Comparison of ENCODE assay signal across 18 cellular contexts in genomic region chr3:78629544-78629943, GRCh38.
DNase-seq lines count a peak whose midpoint lies in the region; ATAC-seq, FAIRE-seq and TF ChIP-seq lines count a peak whose summit lies in the region.
"Had no signal": no experiment of that assay in that cellular context is flagged by ENCODE, and none has a peak within 500 bp of the region (broad histone marks: within the 10 kb centered on the region; RNA-seq: fewer than 3 reads in every experiment).

No MANE protein-coding gene starts in this region.

- H2AFZ ChIP-seq in MM.1S (ENCODE audit: low read length) (no peak overlapping the region), GM12878 (ENCODE audit: control insufficient read depth, low read depth, low read length) (no peak overlapping the region)
- H2AFZ ChIP-seq: GM23248 had no signal

- H3K4me3 ChIP-seq in GM12865 (ENCODE audit: low read depth, low read length) (no peak overlapping the region), MM.1S (ENCODE audit: low read length) (no peak overlapping the region), GM12878 (no peak overlapping the region)
- H3K4me3 ChIP-seq: BLaER1, GM23248 had no signal

- in situ Hi-C loops in GM12878 (cut with MboI) = no loop called here

- no peak for TF ChIP-seq RAD21 in GM12878 (IDR thresholded peaks at IDR 0.05; ENCODE audit: insufficient read depth, low read depth, low read length)

- POLR2A ChIA-PET in GM12878 (lab: Charles Lee) = no interaction called here

- H3K9me3 ChIP-seq in MM.1S (replicated peaks; ENCODE audit: insufficient read depth, low read length) = no peaks in the 10 kb centered on the region
- H3K9me3 ChIP-seq in GM12878 (replicated peaks; ENCODE audit: control insufficient read depth, insufficient read depth, low read length) = no peaks in the 10 kb centered on the region
- H3K9me3 ChIP-seq: BLaER1, Caco-2 had no signal

- BruUV-seq in GM12878 (replicated peaks; lab: Mats Ljungman, UMichigan) = no TSS peak

- no peak for TF ChIP-seq EP300 in GM12878 (IDR thresholded peaks at IDR 0.05; ENCODE audit: borderline replicate concordance in 1 of 2, control insufficient read depth in 1 of 2, low read depth in 2 of 2, low read length in 2 of 2)

- H3K4me1 ChIP-seq in MM.1S (ENCODE audit: low read length) = 0 out of 2 replicates have a peak, but pooled peaks cover 3% of the 10 kb centered on the region
- H3K4me1 ChIP-seq in GM12878 (ENCODE audit: control insufficient read depth, insufficient read depth, low read length) = no peaks in the 10 kb centered on the region
- H3K4me1 ChIP-seq: BLaER1, Caco-2 had no signal

- 37% methylated on average over 6 of the region's 6 CpGs for WGBS in GM12878 (ENCODE audit: insufficient coverage, insufficient replicate concordance, low lambda C conversion rate, missing lambda C conversion rate)

- H3K9me2 ChIP-seq in MM.1S (replicated peaks; ENCODE audit: insufficient read depth, low read length) = no peaks in the 10 kb centered on the region

- no peak for FAIRE-seq in GM12878 (lab: Jason Lieb, UNC)
- FAIRE-seq: GM12892 had no signal

- peak; percentile 22 for ATAC-seq in GM12878
- no peak for ATAC-seq in GM21423 (IDR thresholded peaks at IDR 0.05; ENCODE audit: unreplicated experiment)
- ATAC-seq: CD8-positive, alpha-beta T cell; HCT116 had no signal

- H3K4me2 ChIP-seq in MM.1S (ENCODE audit: low read depth, low read length) (no peak overlapping the region), GM12878 (ENCODE audit: control insufficient read depth, insufficient read depth) (no peak overlapping the region)
- H3K4me2 ChIP-seq: BLaER1 had no signal

- H3K9ac ChIP-seq in MM.1S (ENCODE audit: low read length) (no peak overlapping the region), GM12878 (ENCODE audit: control insufficient read depth, insufficient read depth, low read length) (no peak overlapping the region)
- H3K9ac ChIP-seq: BLaER1, GM23248 had no signal

- H3K27me3 ChIP-seq in MM.1S (replicated peaks; ENCODE audit: insufficient read depth, low read length) = no peaks in the 10 kb centered on the region
- H3K27me3 ChIP-seq in GM12878 (replicated peaks in 1 of 2; ENCODE audit: control insufficient read depth in 2 of 2, insufficient read depth in 2 of 2, low read length in 1 of 2) = no peaks in the 10 kb centered on the region
- H3K27me3 ChIP-seq: BLaER1 had no signal

- H3K27ac ChIP-seq in MM.1S (ENCODE audit: low read length) (no peak overlapping the region), GM12878 (ENCODE audit: control insufficient read depth, insufficient read depth) (no peak overlapping the region)
- H3K27ac ChIP-seq: BLaER1, C4-2B, GM23248 had no signal

- H3K36me3 ChIP-seq in MM.1S (replicated peaks; ENCODE audit: insufficient read depth, low read length) (no peaks in the 10 kb centered on the region), GM12878 (ENCODE audit: control insufficient read depth in 2 of 2, insufficient read depth in 2 of 2, low read length in 1 of 2) (no peaks in the 10 kb centered on the region)

- H3K79me2 ChIP-seq in MM.1S (ENCODE audit: low read length) (no peaks in the 10 kb centered on the region), GM12878 (ENCODE audit: control insufficient read depth, insufficient read depth, low read length) (no peaks in the 10 kb centered on the region)

- CTCF ChIA-PET in GM12878 (lab: Yijun Ruan, JAX) = interaction anchor here (1.0 to 2.1 kb wide), 3 partner anchors 14 to 18 kb away, joined by 3 to 8 read pairs (median 3); no protein-coding TSS in a partner anchor

- peak; percentile 18 for DNase-seq in GM12865 (ENCODE audit: low read depth)
- DNase-seq in MM.1S = peak; percentile 28
- DNase-seq in GM12878 (ENCODE audit: low read depth, low spot score) = no peak
- DNase-seq in central memory CD4-positive, alpha-beta T cell = no peak
- DNase-seq in NOMO-1 treated with DMSO at 0.1 percent for 48 hours (lab: John Stamatoyannopoulos, UW; ENCODE audit: unreplicated experiment) = no peak
- DNase-seq: Caco-2; CD4-positive, CD25-positive, alpha-beta regulatory T cell; CD8-positive, alpha-beta T cell; DMS153; DND-41; GDM1; GM23248; H9 had no signal

- no peak for TF ChIP-seq POLR2A in GM12878 (IDR thresholded peaks at IDR 0.05; ENCODE audit: low read depth, low read length)

- H3F3A ChIP-seq in MM.1S (ENCODE audit: insufficient read depth, low read length) = no peaks in the 10 kb centered on the region

- intact Hi-C loops in GM12878 (cut with micrococcal nuclease; ENCODE audit: unreplicated experiment) = no loop called here

- SMC1A ChIA-PET in GM12878 (lab: Charles Lee; ENCODE audit: uncharacterized antibody, unreplicated experiment) = interaction anchor here (0.9 to 2.7 kb wide), 5 partner anchors 11 to 77 kb away, joined by 3 to 13 read pairs (median 6); no protein-coding TSS in a partner anchor

- RAD21 ChIA-PET in GM12878 (lab: Charles Lee; ENCODE audit: unreplicated experiment) = interaction anchor here (0.6 to 1.9 kb wide), 3 partner anchors 16 to 385 kb away, joined by 3 to 13 read pairs (median 3); no protein-coding TSS in a partner anchor

- H4K20me1 ChIP-seq in MM.1S (ENCODE audit: insufficient read depth, low read length) = no peaks in the 10 kb centered on the region
- no peaks in the 10 kb centered on the region for H4K20me1 ChIP-seq in GM12878 (ENCODE audit: control insufficient read depth, insufficient read depth)
- H4K20me1 ChIP-seq: BLaER1 had no signal

- no peak for TF ChIP-seq CTCF in GM12865 (IDR thresholded peaks at IDR 0.05; ENCODE audit: insufficient read depth, low read depth, low read length, missing control alignments)
- TF ChIP-seq CTCF in MM.1S (IDR thresholded peaks at IDR 0.05; ENCODE audit: low read length) = no peak
- TF ChIP-seq CTCF in GM12878 (IDR thresholded peaks at IDR 0.05 in 2 of 3, conservative IDR thresholded peaks at IDR 0.05 in 1 of 3; ENCODE audit: control insufficient read depth in 2 of 3, extremely low read depth in 1 of 3, insufficient read depth in 1 of 3, low read depth in 3 of 3, low read length in 3 of 3) = no peak

TF ChIP-seq in GM12878, 131 proteins besides CTCF, POLR2A, EP300 and RAD21:
- TF ChIP-seq SRF (IDR thresholded peaks at IDR 0.05; ENCODE audit: low read depth in 2 of 2, low read length in 2 of 2) = no peak
- TF ChIP-seq NFXL1 (IDR thresholded peaks at IDR 0.05; ENCODE audit: borderline replicate concordance) = no peak
- TF ChIP-seq ZNF217 (IDR thresholded peaks at IDR 0.05) = no peak
- TF ChIP-seq KLF5 (IDR thresholded peaks at IDR 0.05; ENCODE audit: partially characterized antibody) = no peak
- TF ChIP-seq, protein P1, sequence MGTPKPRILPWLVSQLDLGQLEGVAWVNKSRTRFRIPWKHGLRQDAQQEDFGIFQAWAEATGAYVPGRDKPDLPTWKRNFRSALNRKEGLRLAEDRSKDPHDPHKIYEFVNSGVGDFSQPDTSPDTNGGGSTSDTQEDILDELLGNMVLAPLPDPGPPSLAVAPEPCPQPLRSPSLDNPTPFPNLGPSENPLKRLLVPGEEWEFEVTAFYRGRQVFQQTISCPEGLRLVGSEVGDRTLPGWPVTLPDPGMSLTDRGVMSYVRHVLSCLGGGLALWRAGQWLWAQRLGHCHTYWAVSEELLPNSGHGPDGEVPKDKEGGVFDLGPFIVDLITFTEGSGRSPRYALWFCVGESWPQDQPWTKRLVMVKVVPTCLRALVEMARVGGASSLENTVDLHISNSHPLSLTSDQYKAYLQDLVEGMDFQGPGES (IDR thresholded peaks at IDR 0.05) = no peak
- TF ChIP-seq SREBF2 (IDR thresholded peaks at IDR 0.05; ENCODE audit: low read length) = no peak
- TF ChIP-seq, protein P2, sequence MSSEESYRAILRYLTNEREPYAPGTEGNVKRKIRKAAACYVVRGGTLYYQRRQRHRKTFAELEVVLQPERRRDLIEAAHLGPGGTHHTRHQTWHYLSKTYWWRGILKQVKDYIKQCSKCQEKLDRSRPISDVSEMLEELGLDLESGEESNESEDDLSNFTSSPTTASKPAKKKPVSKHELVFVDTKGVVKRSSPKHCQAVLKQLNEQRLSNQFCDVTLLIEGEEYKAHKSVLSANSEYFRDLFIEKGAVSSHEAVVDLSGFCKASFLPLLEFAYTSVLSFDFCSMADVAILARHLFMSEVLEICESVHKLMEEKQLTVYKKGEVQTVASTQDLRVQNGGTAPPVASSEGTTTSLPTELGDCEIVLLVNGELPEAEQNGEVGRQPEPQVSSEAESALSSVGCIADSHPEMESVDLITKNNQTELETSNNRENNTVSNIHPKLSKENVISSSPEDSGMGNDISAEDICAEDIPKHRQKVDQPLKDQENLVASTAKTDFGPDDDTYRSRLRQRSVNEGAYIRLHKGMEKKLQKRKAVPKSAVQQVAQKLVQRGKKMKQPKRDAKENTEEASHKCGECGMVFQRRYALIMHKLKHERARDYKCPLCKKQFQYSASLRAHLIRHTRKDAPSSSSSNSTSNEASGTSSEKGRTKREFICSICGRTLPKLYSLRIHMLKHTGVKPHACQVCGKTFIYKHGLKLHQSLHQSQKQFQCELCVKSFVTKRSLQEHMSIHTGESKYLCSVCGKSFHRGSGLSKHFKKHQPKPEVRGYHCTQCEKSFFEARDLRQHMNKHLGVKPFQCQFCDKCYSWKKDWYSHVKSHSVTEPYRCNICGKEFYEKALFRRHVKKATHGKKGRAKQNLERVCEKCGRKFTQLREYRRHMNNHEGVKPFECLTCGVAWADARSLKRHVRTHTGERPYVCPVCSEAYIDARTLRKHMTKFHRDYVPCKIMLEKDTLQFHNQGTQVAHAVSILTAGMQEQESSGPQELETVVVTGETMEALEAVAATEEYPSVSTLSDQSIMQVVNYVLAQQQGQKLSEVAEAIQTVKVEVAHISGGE (CRISPR knock-in tag; IDR thresholded peaks at IDR 0.05) = no peak

Comparison
In these comparisons a context has a peak if more than half of its experiments do, and no peak if none do; other contexts are left out.
1. DNase-seq: peak in GM12865 (single experiment) and MM.1S (single experiment); none in GM12878 (single experiment), central memory CD4-positive, alpha-beta T cell (single experiment) and NOMO-1 treated with DMSO at 0.1 percent for 48 hours (single experiment).